ENCODE assay signal across 10 cellular contexts in the genomic region with DNA sequence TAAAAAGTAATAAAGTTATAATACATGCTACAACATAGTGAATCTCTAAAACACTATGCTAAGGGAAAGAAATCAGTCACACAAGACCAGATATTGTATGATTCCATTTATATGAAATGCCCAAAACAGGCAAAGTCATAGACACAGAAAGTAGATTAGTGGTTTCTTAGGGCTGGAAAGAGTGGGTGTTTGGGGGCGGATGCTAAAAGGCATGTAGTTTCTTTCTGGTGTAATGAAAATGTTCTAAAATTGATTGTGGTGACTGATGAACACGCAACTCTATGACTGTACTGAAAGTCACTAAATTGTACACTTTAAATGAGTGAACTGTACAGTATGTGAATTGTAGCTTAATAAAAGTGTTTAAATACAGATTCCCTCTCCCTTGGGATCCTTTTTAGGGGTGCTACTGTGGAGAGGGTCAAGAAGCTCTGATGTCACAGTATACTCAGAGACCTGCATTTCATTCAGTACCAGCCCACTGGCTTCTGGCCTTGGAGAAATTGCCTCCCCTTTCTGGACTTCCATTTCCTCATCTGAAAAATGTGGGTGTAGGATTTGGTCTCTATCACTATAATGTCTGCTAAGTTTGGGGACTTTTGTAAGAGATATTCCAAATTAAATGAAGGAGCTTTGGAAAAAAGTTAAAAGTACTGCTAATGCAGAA. TPM values are rescaled to one million over a fixed set of nuclear protein-coding genes. Genes with fewer than 3 reads are reported as not detected.
DNase-seq lines count a peak whose midpoint lies in the region; ATAC-seq, FAIRE-seq and TF ChIP-seq lines count a peak whose summit lies in the region.
"Had no signal": no experiment of that assay in that cellular context is flagged by ENCODE, and none has a peak within 500 bp of the region (broad histone marks: within the 10 kb centered on the region; RNA-seq: fewer than 3 reads in every experiment).

No MANE protein-coding gene starts in this region.

- DNase-seq in activated B cell treated with CpG ODN at 0.5 μM for 24 hours (no peak), amygdala (lab: John Stamatoyannopoulos, UW) (no peak), HTR-8/SVneo (ENCODE audit: insufficient read length, low spot score) (no peak), NCI-H526 treated with DMSO at 0.1 percent for 48 hours (lab: John Stamatoyannopoulos, UW) (no peak)
- peak; percentile 51 for DNase-seq in activated naive CD8-positive, alpha-beta T cell treated with anti-CD3 and anti-CD28 coated beads, Interleukin-2, amount 50 U/mL, for 16 hours (ENCODE audit: low read depth, low spot score)
- peak; percentile 32 to 41 (median 39) for DNase-seq in stimulated activated CD4-positive, alpha-beta T cell treated with anti-CD3 and anti-CD28 coated beads, TNF-alpha, amount 100 ng/mL, for 4 hours (ENCODE audit: low read depth in 3 of 3)
- DNase-seq: left lung, retina had no signal

- no peaks in the 10 kb centered on the region for H3K36me3 Mint-ChIP-seq in activated B cell treated with CpG ODN at 0.5 μM for 24 hours (ENCODE audit: low read depth)

- POLR2A ChIA-PET in activated B cell treated with CpG ODN at 0.5 μM for 24 hours (lab: Charles Lee), result interaction anchor here (1.0 to 1.5 kb wide), 2 partner anchors 14 to 78 kb away, joined by 3 read pairs; no protein-coding TSS in a partner anchor

- intact Hi-C loops in activated B cell treated with CpG ODN at 0.5 μM for 24 hours (cut with micrococcal nuclease), result loop anchor here (10.0 kb wide), 1 partner anchor 107 kb away; no protein-coding TSS in a partner anchor

- no peak for FAIRE-seq in HTR-8/SVneo (lab: Jason Lieb, UNC)

- H3K4me3 Mint-ChIP-seq in activated B cell treated with CpG ODN at 0.5 μM for 24 hours, result no peak overlapping the region

- peak; percentile 56 for ATAC-seq in GM18858 (IDR thresholded peaks at IDR 0.05; ENCODE audit: unreplicated experiment)
- ATAC-seq in activated B cell treated with CpG ODN at 0.5 μM for 24 hours (ENCODE audit: low read depth), result no peak
- ATAC-seq in GM21381 (IDR thresholded peaks at IDR 0.05; ENCODE audit: unreplicated experiment), result no peak
- ATAC-seq: left lung had no signal

- no peaks in the 10 kb centered on the region for H3K27me3 Mint-ChIP-seq in activated B cell treated with CpG ODN at 0.5 μM for 24 hours

- TF ChIP-seq CTCF in activated B cell treated with CpG ODN at 0.5 μM for 24 hours (IDR thresholded peaks at IDR 0.05), result no peak

- no peaks in the 10 kb centered on the region for H3K9me3 Mint-ChIP-seq in activated B cell treated with CpG ODN at 0.5 μM for 24 hours

- peaks cover 15% of the 10 kb centered on the region for H3K4me1 Mint-ChIP-seq in activated B cell treated with CpG ODN at 0.5 μM for 24 hours

- peak overlapping the region; percentile 72 for H3K27ac Mint-ChIP-seq in activated B cell treated with CpG ODN at 0.5 μM for 24 hours

- CTCF ChIA-PET in activated B cell treated with CpG ODN at 0.5 μM for 24 hours (lab: Charles Lee), result interaction anchor here (0.5 kb wide), 1 partner anchor 522 kb away, joined by 3 read pairs; no protein-coding TSS in a partner anchor

RNA-seq across cellular contexts. Expression of a gene that starts 46.4 kb away (rescaled TPM):
- total RNA-seq in activated B cell treated with CpG ODN at 0.5 μM for 24 hours, result 1.4 and 2.4 TPM in 2 replicates

Comparison
In these comparisons a context has a peak if more than half of its experiments do, and no peak if none do; other contexts are left out.
1. DNase-seq: peak in activated naive CD8-positive, alpha-beta T cell treated with anti-CD3 and anti-CD28 coated beads, Interleukin-2, amount 50 U/mL, for 16 hours (single experiment) and stimulated activated CD4-positive, alpha-beta T cell treated with anti-CD3 and anti-CD28 coated beads, TNF-alpha, amount 100 ng/mL, for 4 hours (3 of 3); none in activated B cell treated with CpG ODN at 0.5 μM for 24 hours (single experiment), amygdala (0 of 56), HTR-8/SVneo (single experiment) and NCI-H526 treated with DMSO at 0.1 percent for 48 hours (single experiment).